Comparison of ENCODE assay signal across 2 cellular contexts in the genomic region with DNA sequence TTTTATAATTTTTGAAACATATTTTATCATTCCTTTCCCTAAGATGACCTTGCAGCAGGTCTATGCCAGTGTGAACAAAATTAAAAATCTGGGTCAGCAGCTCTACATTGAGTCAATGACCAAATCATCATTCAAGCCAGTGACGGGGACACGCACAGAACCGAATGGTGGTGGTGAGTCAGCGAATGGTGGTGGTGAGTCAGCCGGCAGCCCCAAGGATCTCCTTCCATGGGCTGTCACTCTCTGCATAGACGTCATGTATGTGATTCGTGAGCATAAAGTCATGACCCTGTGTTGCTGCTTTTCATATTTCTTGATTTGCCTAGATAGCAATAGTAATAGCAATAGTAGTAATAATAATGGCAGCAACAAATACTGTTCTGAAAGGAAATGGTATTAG.
A peak's percentile ranks its signal among the peaks of the same experiment; 100 is the strongest.
TF ChIP-seq lines count a peak whose summit lies in the region.

No MANE protein-coding gene starts in this region.

TF ChIP-seq in HCT116, 20 proteins besides CTCF, POLR2A, EP300 and RAD21:
- peak; percentile 92 for TF ChIP-seq FOSL1 (IDR thresholded peaks at IDR 0.05; ENCODE audit: low read depth)
- peak; percentile 79; the same call in 1 of the 2 replicates for TF ChIP-seq CBX3 (IDR thresholded peaks at IDR 0.05; ENCODE audit: low read depth)
- TF ChIP-seq ZFX (IDR thresholded peaks at IDR 0.05): no peak
- no peak for TF ChIP-seq TCF7L2 (IDR thresholded peaks at IDR 0.05; ENCODE audit: borderline replicate concordance, extremely low read depth, insufficient read depth, insufficient read length)
- peak; percentile 61; the same call in 1 of the 2 replicates for TF ChIP-seq SRF (IDR thresholded peaks at IDR 0.05; ENCODE audit: low read depth)
- TF ChIP-seq, protein P1, sequence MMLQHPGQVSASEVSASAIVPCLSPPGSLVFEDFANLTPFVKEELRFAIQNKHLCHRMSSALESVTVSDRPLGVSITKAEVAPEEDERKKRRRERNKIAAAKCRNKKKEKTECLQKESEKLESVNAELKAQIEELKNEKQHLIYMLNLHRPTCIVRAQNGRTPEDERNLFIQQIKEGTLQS (IDR thresholded peaks at IDR 0.05): peak; percentile 55; the same call in 1 of the 2 replicates
- TF ChIP-seq MAX (IDR thresholded peaks at IDR 0.05): no peak
- TF ChIP-seq POLR2AphosphoS5 (IDR thresholded peaks at IDR 0.05; ENCODE audit: low read depth, low read length): no peak
- TF ChIP-seq SP1 (IDR thresholded peaks at IDR 0.05; ENCODE audit: low read depth): peak; percentile 46
- no peak for TF ChIP-seq YY1 (IDR thresholded peaks at IDR 0.05; ENCODE audit: extremely low read depth, insufficient replicate concordance, low read depth, low read length)
- TF ChIP-seq, protein P2, sequence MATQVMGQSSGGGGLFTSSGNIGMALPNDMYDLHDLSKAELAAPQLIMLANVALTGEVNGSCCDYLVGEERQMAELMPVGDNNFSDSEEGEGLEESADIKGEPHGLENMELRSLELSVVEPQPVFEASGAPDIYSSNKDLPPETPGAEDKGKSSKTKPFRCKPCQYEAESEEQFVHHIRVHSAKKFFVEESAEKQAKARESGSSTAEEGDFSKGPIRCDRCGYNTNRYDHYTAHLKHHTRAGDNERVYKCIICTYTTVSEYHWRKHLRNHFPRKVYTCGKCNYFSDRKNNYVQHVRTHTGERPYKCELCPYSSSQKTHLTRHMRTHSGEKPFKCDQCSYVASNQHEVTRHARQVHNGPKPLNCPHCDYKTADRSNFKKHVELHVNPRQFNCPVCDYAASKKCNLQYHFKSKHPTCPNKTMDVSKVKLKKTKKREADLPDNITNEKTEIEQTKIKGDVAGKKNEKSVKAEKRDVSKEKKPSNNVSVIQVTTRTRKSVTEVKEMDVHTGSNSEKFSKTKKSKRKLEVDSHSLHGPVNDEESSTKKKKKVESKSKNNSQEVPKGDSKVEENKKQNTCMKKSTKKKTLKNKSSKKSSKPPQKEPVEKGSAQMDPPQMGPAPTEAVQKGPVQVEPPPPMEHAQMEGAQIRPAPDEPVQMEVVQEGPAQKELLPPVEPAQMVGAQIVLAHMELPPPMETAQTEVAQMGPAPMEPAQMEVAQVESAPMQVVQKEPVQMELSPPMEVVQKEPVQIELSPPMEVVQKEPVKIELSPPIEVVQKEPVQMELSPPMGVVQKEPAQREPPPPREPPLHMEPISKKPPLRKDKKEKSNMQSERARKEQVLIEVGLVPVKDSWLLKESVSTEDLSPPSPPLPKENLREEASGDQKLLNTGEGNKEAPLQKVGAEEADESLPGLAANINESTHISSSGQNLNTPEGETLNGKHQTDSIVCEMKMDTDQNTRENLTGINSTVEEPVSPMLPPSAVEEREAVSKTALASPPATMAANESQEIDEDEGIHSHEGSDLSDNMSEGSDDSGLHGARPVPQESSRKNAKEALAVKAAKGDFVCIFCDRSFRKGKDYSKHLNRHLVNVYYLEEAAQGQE (IDR thresholded peaks at IDR 0.05; ENCODE audit: low read depth): no peak
- peak; percentile 89 for TF ChIP-seq JUND (IDR thresholded peaks at IDR 0.05)
- TF ChIP-seq EGR1 (IDR thresholded peaks at IDR 0.05; ENCODE audit: low read depth): no peak
- peak; percentile 16; the same call in 1 of the 2 replicates for TF ChIP-seq SIN3A (IDR thresholded peaks at IDR 0.05; ENCODE audit: low read depth)

TF ChIP-seq in HepG2, 621 proteins besides CTCF, POLR2A, EP300 and RAD21:
- TF ChIP-seq ISL2 (CRISPR knock-in tag; IDR thresholded peaks at IDR 0.05) (no peak), ZNF788 (CRISPR knock-in tag; IDR thresholded peaks at IDR 0.05; ENCODE audit: borderline replicate concordance) (no peak), FOXC1 (CRISPR knock-in tag; IDR thresholded peaks at IDR 0.05; ENCODE audit: borderline replicate concordance) (no peak), ZFYVE20 (CRISPR knock-in tag; IDR thresholded peaks at IDR 0.05; ENCODE audit: borderline replicate concordance, low read depth) (no peak), MXI1 (IDR thresholded peaks at IDR 0.05; ENCODE audit: borderline replicate concordance, low read depth, low read length) (no peak), PPARG (CRISPR knock-in tag; conservative IDR thresholded peaks at IDR 0.05) (no peak), TEAD2 (CRISPR knock-in tag; IDR thresholded peaks at IDR 0.05) (no peak), SMARCE1 (IDR thresholded peaks at IDR 0.05; ENCODE audit: borderline replicate concordance) (no peak), ZNF430 (CRISPR knock-in tag; IDR thresholded peaks at IDR 0.05) (no peak), CBFB (CRISPR knock-in tag; IDR thresholded peaks at IDR 0.05) (no peak)
TF ChIP-seq in HepG2: peak in this region for 0.
